8 cellular contexts compared by ENCODE assay signal in genomic region chr7:26061340-26062239, GRCh38.
DNase-seq lines count a peak whose midpoint lies in the region; ATAC-seq lines count a peak whose summit lies in the region.

No MANE protein-coding gene starts in this region.

- no peak overlapping the region for H2AFZ ChIP-seq in mesenchymal stem cell (ENCODE audit: low read depth, low read length)

- no peak overlapping the region for H3K18ac ChIP-seq in mesenchymal stem cell (ENCODE audit: low read depth in 1 of 2, low read length in 2 of 2)

- no peak overlapping the region for H3K27ac ChIP-seq in mesenchymal stem cell (ENCODE audit: low read length, poor library complexity, severe bottlenecking)

- no peak overlapping the region for H3K4me2 ChIP-seq in mesenchymal stem cell (ENCODE audit: low read length, poor library complexity, severe bottlenecking)

- peak; percentile 67 for ATAC-seq in HG02981 (IDR thresholded peaks at IDR 0.05; ENCODE audit: unreplicated experiment)
- no peak for ATAC-seq in GM21737 (IDR thresholded peaks at IDR 0.05; ENCODE audit: unreplicated experiment)

- no peak overlapping the region for H2BK120ac ChIP-seq in mesenchymal stem cell (ENCODE audit: low read depth, low read length)

- H3K36me3 ChIP-seq in mesenchymal stem cell (ENCODE audit: control insufficient read depth in 1 of 2, insufficient read depth in 2 of 2, low read depth in 1 of 2, low read length in 2 of 2): no peaks in the 10 kb centered on the region

- no peak overlapping the region for H4K91ac ChIP-seq in mesenchymal stem cell (ENCODE audit: low read length)

- no peak overlapping the region for H3K4me3 ChIP-seq in mesenchymal stem cell (ENCODE audit: insufficient read depth in 1 of 2, low read depth in 1 of 2, low read length in 2 of 2)

- no peak overlapping the region for H4K8ac ChIP-seq in mesenchymal stem cell (ENCODE audit: low read length)

- H2BK12ac ChIP-seq in mesenchymal stem cell (ENCODE audit: low read length in 2 of 2): no peak overlapping the region

- H3K4me1 ChIP-seq in mesenchymal stem cell (ENCODE audit: control insufficient read depth, insufficient read depth, low read depth, low read length): peaks cover 1% of the 10 kb centered on the region

- H3K23ac ChIP-seq in mesenchymal stem cell (ENCODE audit: low read length in 2 of 2): no peak overlapping the region

- 60% methylated on average over 15 of the region's 18 CpGs for WGBS in mesenchymal stem cell

- peaks cover 26 to 28% of the 10 kb centered on the region in 2 experiments for H3K27me3 ChIP-seq in mesenchymal stem cell (ENCODE audit: control insufficient read depth in 1 of 2, insufficient read depth in 1 of 2, low read length in 2 of 2)

- no peak overlapping the region for H3K14ac ChIP-seq in mesenchymal stem cell (ENCODE audit: low read length in 2 of 2)

- H3K79me1 ChIP-seq in mesenchymal stem cell (replicated peaks; ENCODE audit: low read length, poor library complexity, severe bottlenecking): no peaks in the 10 kb centered on the region

- H3K9ac ChIP-seq in mesenchymal stem cell (ENCODE audit: low read length): no peak overlapping the region

- H3K9me3 ChIP-seq in mesenchymal stem cell (ENCODE audit: control insufficient read depth, low read length): no peaks in the 10 kb centered on the region

- DNase-seq in DMS114 treated with DMSO at 0.1 percent for 48 hours (lab: John Stamatoyannopoulos, UW; ENCODE audit: unreplicated experiment) (peak; percentile 52), NCI-H345 treated with DMSO at 0.1 percent for 48 hours (lab: John Stamatoyannopoulos, UW; ENCODE audit: unreplicated experiment) (peak; percentile 93), dermis blood vessel endothelial cell (peak; percentile 65), mesenchymal stem cell (peak; percentile 51)
- DNase-seq in activated CD4-positive, alpha-beta T cell treated with anti-CD3 and anti-CD28 coated beads for 4 hours: peak; percentile 60 to 77
- DNase-seq in stimulated activated CD8-positive, alpha-beta memory T cell treated with anti-CD3 and anti-CD28 coated beads, Interleukin-7, amount 100 ng/mL, for 24 hours (ENCODE audit: low read depth): peak; percentile 54

- H3K4ac ChIP-seq in mesenchymal stem cell (ENCODE audit: low read depth in 1 of 2, low read length in 2 of 2): no peak overlapping the region

- no peak overlapping the region for H2AK5ac ChIP-seq in mesenchymal stem cell (ENCODE audit: low read length, severe bottlenecking)

- no peak overlapping the region for H2BK15ac ChIP-seq in mesenchymal stem cell (ENCODE audit: low read depth, poor library complexity, severe bottlenecking)

- no peak overlapping the region for H2BK5ac ChIP-seq in mesenchymal stem cell (ENCODE audit: low read depth, low read length, poor library complexity, severe bottlenecking)
